In genomic region chr7:15720849-15721471, GRCh38 we compare ENCODE assay signal across 9 cellular contexts. TPM values are rescaled to one million over a fixed set of nuclear protein-coding genes. Genes with fewer than 3 reads are reported as not detected.
DNase-seq lines count a peak whose midpoint lies in the region; ATAC-seq and TF ChIP-seq lines count a peak whose summit lies in the region.
"Had no signal": no experiment of that assay in that cellular context is flagged by ENCODE, and none has a peak within 500 bp of the region (broad histone marks: within the 10 kb centered on the region; RNA-seq: fewer than 3 reads in every experiment).

No MANE protein-coding gene starts in this region.

- H3K36me3 ChIP-seq in OCI-LY1 (ENCODE audit: insufficient read depth, low read length) (no peaks in the 10 kb centered on the region), endodermal cell (ENCODE audit: control insufficient read depth, insufficient read depth, low read length) (no peaks in the 10 kb centered on the region)
- no peaks in the 10 kb centered on the region for H3K36me3 ChIP-seq in CD8-positive, alpha-beta memory T cell (ENCODE audit: insufficient read depth, low read length)

- TF ChIP-seq CTCF in Calu3 (IDR thresholded peaks at IDR 0.05; ENCODE audit: unreplicated experiment) (peak; percentile 85), OCI-LY1 (IDR thresholded peaks at IDR 0.05; ENCODE audit: low read length) (peak; percentile 92), endodermal cell (conservative IDR thresholded peaks at IDR 0.05) (peak; percentile 96), omental fat pad (IDR thresholded peaks at IDR 0.05) (no peak)

- H3K9ac ChIP-seq in OCI-LY1 (ENCODE audit: low read length) (no peak overlapping the region), endodermal cell (ENCODE audit: extremely low read depth, low read length, poor library complexity, severe bottlenecking) (no peak overlapping the region)

- POLR2A ChIA-PET in HEK293T (lab: Yijun Ruan, JAX), result no interaction called here
- POLR2A ChIA-PET in CD8-positive, alpha-beta memory T cell (lab: Charles Lee), result no interaction called here

- H3K27me3 Mint-ChIP-seq in Calu3 (ENCODE audit: unreplicated experiment) (no peaks in the 10 kb centered on the region), endodermal cell (ENCODE audit: insufficient read depth) (no peaks in the 10 kb centered on the region)
- no peaks in the 10 kb centered on the region for H3K27me3 Mint-ChIP-seq in CD8-positive, alpha-beta memory T cell

- 33% methylated on average over 4 of the region's 5 CpGs; no CpG with 5 or more reads in 1 of the 2 experiments for WGBS in endodermal cell (ENCODE audit: insufficient coverage in 1 of 2, insufficient read length in 1 of 2), 2 experiments

- H3K27ac ChIP-seq in OCI-LY1 (ENCODE audit: low read depth, low read length, poor library complexity, severe bottlenecking) (no peak overlapping the region), endodermal cell (ENCODE audit: low read depth, low read length) (no peak overlapping the region)
- no peak overlapping the region for H3K27ac ChIP-seq in CD8-positive, alpha-beta memory T cell (ENCODE audit: low read depth, low read length)

- H3K4me1 ChIP-seq in OCI-LY1 (ENCODE audit: insufficient read depth, low read length, severe bottlenecking) (no peaks in the 10 kb centered on the region), endodermal cell (ENCODE audit: control insufficient read depth, insufficient read depth, low read length) (no peaks in the 10 kb centered on the region)
- no peaks in the 10 kb centered on the region for H3K4me1 ChIP-seq in CD8-positive, alpha-beta memory T cell (ENCODE audit: insufficient read depth, low read length)

- H3K4me3 Mint-ChIP-seq in Calu3 (ENCODE audit: low read depth, unreplicated experiment) (no peak overlapping the region), endodermal cell (no peak overlapping the region)
- no peak overlapping the region for H3K4me3 Mint-ChIP-seq in CD8-positive, alpha-beta memory T cell

- no peak overlapping the region for H3K27ac Mint-ChIP-seq in Calu3 (ENCODE audit: unreplicated experiment)
- no peak overlapping the region for H3K27ac Mint-ChIP-seq in endodermal cell
- no peak overlapping the region for H3K27ac Mint-ChIP-seq in CD8-positive, alpha-beta memory T cell

- no peak overlapping the region for H2AFZ ChIP-seq in OCI-LY1 (ENCODE audit: low read length)

- no peaks in the 10 kb centered on the region for H3K79me2 ChIP-seq in OCI-LY1 (ENCODE audit: insufficient read depth, low read length)

- H3K27me3 ChIP-seq in OCI-LY1 (ENCODE audit: insufficient read depth, low read length) (no peaks in the 10 kb centered on the region), endodermal cell (ENCODE audit: control insufficient read depth, insufficient read depth, low read length, poor library complexity, severe bottlenecking) (no peaks in the 10 kb centered on the region)
- no peaks in the 10 kb centered on the region for H3K27me3 ChIP-seq in CD8-positive, alpha-beta memory T cell (ENCODE audit: insufficient read depth, low read length, poor library complexity, severe bottlenecking)

- DNase-seq in Calu3 (peak; percentile 62), HEK293T (ENCODE audit: extremely low spot score) (peak; percentile 13), endodermal cell (peak; percentile 68), omental fat pad (ENCODE audit: low spot score) (peak; percentile 33)
- DNase-seq in CD8-positive, alpha-beta memory T cell, result no peak

- no peaks in the 10 kb centered on the region for H4K20me1 ChIP-seq in OCI-LY1 (ENCODE audit: insufficient read depth, low read length)

- no peak overlapping the region for H3K4me3 ChIP-seq in OCI-LY1 (ENCODE audit: low read depth, low read length, poor library complexity, severe bottlenecking)
- no peak overlapping the region for H3K4me3 ChIP-seq in endodermal cell (ENCODE audit: low read length)
- no peak overlapping the region for H3K4me3 ChIP-seq in CD8-positive, alpha-beta memory T cell (ENCODE audit: low read length)

- H3K4me2 ChIP-seq in OCI-LY1 (ENCODE audit: low read length), result no peak overlapping the region

- no peaks in the 10 kb centered on the region for H3K9me3 ChIP-seq in OCI-LY1 (ENCODE audit: low read length)
- no peaks in the 10 kb centered on the region for H3K9me3 ChIP-seq in endodermal cell (ENCODE audit: control insufficient read depth, low read length)
- H3K9me3 ChIP-seq in CD8-positive, alpha-beta memory T cell (ENCODE audit: low read length), result no peaks in the 10 kb centered on the region

- H3F3A ChIP-seq in OCI-LY1 (ENCODE audit: insufficient read depth, low read length), result no peaks in the 10 kb centered on the region

- CTCF ChIA-PET in Calu3 (lab: Charles Lee) (interaction anchor here (0.6 to 1.4 kb wide), 18 partner anchors 9 to 1003 kb away, joined by 3 to 8 read pairs (median 4); partner anchors contain the start of genes AGMO and MEOX2), HEK293T (lab: Yijun Ruan, JAX) (interaction anchor here (0.6 to 1.6 kb wide), 13 partner anchors 8 to 417 kb away, joined by 3 to 7 read pairs (median 3); partner anchors contain the start of gene MEOX2)
- CTCF ChIA-PET in CD8-positive, alpha-beta memory T cell (lab: Charles Lee), result no interaction called here

- H3K4me1 Mint-ChIP-seq in Calu3 (ENCODE audit: low read depth, unreplicated experiment) (peaks cover 22% of the 10 kb centered on the region), endodermal cell (no peaks in the 10 kb centered on the region)
- H3K4me1 Mint-ChIP-seq in CD8-positive, alpha-beta memory T cell, result no peaks in the 10 kb centered on the region

- H3K9me2 ChIP-seq in OCI-LY1 (ENCODE audit: low read depth, low read length), result no peaks in the 10 kb centered on the region

- H3K36me3 Mint-ChIP-seq in Calu3 (ENCODE audit: insufficient read depth, unreplicated experiment) (no peaks in the 10 kb centered on the region), endodermal cell (ENCODE audit: low read depth) (no peaks in the 10 kb centered on the region)
- H3K36me3 Mint-ChIP-seq in CD8-positive, alpha-beta memory T cell, result no peaks in the 10 kb centered on the region

- BruUV-seq in Calu3 (replicated peaks; lab: Mats Ljungman, UMichigan), result no TSS peak

- H3K9me3 Mint-ChIP-seq in Calu3 (ENCODE audit: low read depth, unreplicated experiment) (no peaks in the 10 kb centered on the region), endodermal cell (no peaks in the 10 kb centered on the region)
- H3K9me3 Mint-ChIP-seq in CD8-positive, alpha-beta memory T cell, result peaks cover 0 to 6% (median 3%) of the 10 kb centered on the region in 5 donors

- intact Hi-C loops in Calu3 (cut with micrococcal nuclease; ENCODE audit: unreplicated experiment), result loop anchor here (1.0 to 10.0 kb wide), 6 partner anchors 159 to 1006 kb away; partner anchors contain the start of gene AGMO

- no peak for ATAC-seq in omental fat pad (ENCODE audit: low FRiP score)
- ATAC-seq in HG03469 (IDR thresholded peaks at IDR 0.05; ENCODE audit: unreplicated experiment), result no peak
- ATAC-seq in HG02973 (IDR thresholded peaks at IDR 0.05; ENCODE audit: unreplicated experiment), result no peak

TF ChIP-seq in HEK293T, 16 proteins besides CTCF, POLR2A, EP300 and RAD21:
- TF ChIP-seq FOXK2 (IDR thresholded peaks at IDR 0.05), result no peak
- no peak for TF ChIP-seq ELF4 (IDR thresholded peaks at IDR 0.05)
- peak; percentile 24; the same call in 1 of the 2 replicates for TF ChIP-seq PKNOX1 (IDR thresholded peaks at IDR 0.05)
TF ChIP-seq in HEK293T: peak in this region for 1.

RNA-seq across cellular contexts. Expression of gene MEOX2, which starts 34.5 kb away (rescaled TPM):
- total RNA-seq in Calu3 (2022) (8.7 and 12.6 TPM in 2 replicates), endodermal cell (not detected), omental fat pad (10 to 100 TPM in 3 of 4 donors, 1 to 10 TPM in 1; 3.2 to 96.9 (median 30.0) TPM)
- 0.53 TPM for polyA plus RNA-seq in endodermal cell (2013, experiment 1 of 2)
- polyA plus RNA-seq in endodermal cell (2013, experiment 2 of 2), result 0.29 TPM
- not detected for total RNA-seq in CD8-positive, alpha-beta memory T cell
- polyA plus RNA-seq in CD8-positive, alpha-beta memory T cell, result not detected
- total RNA-seq: pulmonary artery endothelial cell had no signal

Comparison
In these comparisons a context has a peak if more than half of its experiments do, and no peak if none do; other contexts are left out.
1. DNase-seq: peak in Calu3 (single experiment), HEK293T (single experiment), endodermal cell (single experiment) and omental fat pad (single experiment); none in CD8-positive, alpha-beta memory T cell (0 of 5).
2. CTCF ChIP-seq: peak in Calu3 (single experiment), OCI-LY1 (single experiment) and endodermal cell (single experiment); none in omental fat pad (0 of 3).